Comparison of ENCODE assay signal across 8 cellular contexts in the genomic region with DNA sequence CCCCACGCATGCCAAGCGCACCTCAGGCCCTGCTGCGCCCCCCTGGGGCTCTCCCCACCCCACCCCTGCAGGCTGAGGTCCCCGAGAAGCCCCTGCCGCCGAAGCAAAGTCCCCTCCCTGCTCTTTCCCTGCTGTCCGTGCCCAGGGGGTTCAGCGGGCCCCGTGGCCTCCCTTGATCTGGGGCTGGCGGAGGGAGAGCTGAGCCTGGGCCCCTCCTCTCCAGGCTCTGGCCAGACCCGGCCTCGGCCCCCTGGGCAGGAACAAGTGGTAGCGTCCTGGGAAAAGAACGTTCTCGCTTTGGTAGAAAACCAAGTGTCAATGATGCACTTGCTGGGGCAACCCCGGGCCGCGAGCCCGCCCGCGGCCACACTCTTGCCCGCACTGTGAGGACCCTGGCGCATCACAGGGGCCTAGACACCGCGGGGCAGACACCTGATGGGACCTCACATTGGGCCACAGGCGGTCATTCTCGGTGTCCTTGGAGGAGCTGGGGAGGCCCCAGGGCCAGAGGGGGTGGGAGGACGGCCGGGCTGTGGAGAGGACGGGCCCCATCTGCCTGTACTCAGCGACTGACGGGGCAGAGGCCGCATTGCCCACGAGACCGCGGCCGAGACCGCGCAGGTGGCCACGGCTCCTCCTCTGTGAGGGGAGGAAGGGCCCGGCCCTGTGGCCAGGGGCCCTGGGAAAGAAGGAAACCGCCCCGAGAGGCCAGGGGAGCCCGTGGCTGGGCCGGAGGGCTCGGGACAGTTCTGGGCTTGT. TPM values are rescaled to one million over a fixed set of nuclear protein-coding genes. Genes with fewer than 3 reads are reported as not detected.
DNase-seq lines count a peak whose midpoint lies in the region; ATAC-seq and TF ChIP-seq lines count a peak whose summit lies in the region.

No MANE protein-coding gene starts in this region.

- H3K36me3 ChIP-seq in ascending aorta: peaks cover 0 to 3% of the 10 kb centered on the region in 2 donors
- H3K36me3 ChIP-seq in right lobe of liver: peaks cover 0 to 4% (median 0%) of the 10 kb centered on the region in 4 donors
- H3K36me3 ChIP-seq in upper lobe of left lung: peaks cover 0 to 35% (median 11%) of the 10 kb centered on the region in 4 donors

- H3K4me3 ChIP-seq in ascending aorta: peak overlapping the region; percentile 61 to 74
- peak overlapping the region in 2 of 3 donors; percentile 9 to 54 for H3K4me3 ChIP-seq in right lobe of liver
- H3K4me3 ChIP-seq in upper lobe of left lung: peak overlapping the region; percentile 3 to 74 (median 62)

- DNase-seq in ascending aorta (ENCODE audit: low spot score in 2 of 2): no peak
- no peak for DNase-seq in right lobe of liver
- DNase-seq in upper lobe of left lung: peak in 1 of 2 donors; percentile 89
- DNase-seq in GF-D8 (lab: John Stamatoyannopoulos, UW): no peak
- no peak for DNase-seq in A172 (ENCODE audit: low spot score)

- no peak for TF ChIP-seq EP300 in upper lobe of left lung (IDR thresholded peaks at IDR 0.05)

- WGBS in right lobe of liver (ENCODE audit: insufficient coverage, low coverage, low lambda C conversion rate, missing lambda C conversion rate): 67% methylated on average over 6 of the region's 46 CpGs
- WGBS in upper lobe of left lung, 2 donors: 54 to 67% methylated on average over 22 to 38 of the region's 46 CpGs

- H3K4me1 ChIP-seq in ascending aorta: peaks cover 8 to 31% of the 10 kb centered on the region in 2 donors
- H3K4me1 ChIP-seq in right lobe of liver: no peaks in the 10 kb centered on the region
- H3K4me1 ChIP-seq in upper lobe of left lung: peaks cover 68 to 85% (median 77%) of the 10 kb centered on the region in 4 donors

- H3K27me3 ChIP-seq in ascending aorta (no peaks in the 10 kb centered on the region), right lobe of liver (no peaks in the 10 kb centered on the region), upper lobe of left lung (no peaks in the 10 kb centered on the region)

- H3K9me3 ChIP-seq in ascending aorta (no peaks in the 10 kb centered on the region), right lobe of liver (no peaks in the 10 kb centered on the region), upper lobe of left lung (no peaks in the 10 kb centered on the region)

- TF ChIP-seq CTCF in ascending aorta (IDR thresholded peaks at IDR 0.05) (no peak), right lobe of liver (IDR thresholded peaks at IDR 0.05) (no peak), upper lobe of left lung (IDR thresholded peaks at IDR 0.05) (no peak)

- intact Hi-C loops in ascending aorta (cut with DNase I): loop anchor here (1.0 to 2.0 kb wide), 2 partner anchors 19 to 40 kb away; no protein-coding TSS in a partner anchor
- intact Hi-C loops in right lobe of liver (cut with DNase I): no loop called here

- H3K27ac ChIP-seq in ascending aorta (peak overlapping the region; percentile 91 to 96), right lobe of liver (peak overlapping the region; percentile 69 to 94 (median 84)), upper lobe of left lung (peak overlapping the region; percentile 94 to 99 (median 97))

- TF ChIP-seq POLR2A in right lobe of liver (IDR thresholded peaks at IDR 0.05): no peak
- no peak for TF ChIP-seq POLR2A in upper lobe of left lung (IDR thresholded peaks at IDR 0.05)

- ATAC-seq in GM18502 (IDR thresholded peaks at IDR 0.05; ENCODE audit: poor library complexity, unreplicated experiment) (peak; percentile 15), HG03432 (IDR thresholded peaks at IDR 0.05; ENCODE audit: unreplicated experiment) (peak; percentile 17), right lobe of liver (peak in 3 of 4 donors; percentile 2 to 5 (median 3)), upper lobe of left lung (ENCODE audit: low FRiP score in 2 of 2) (peak in 1 of 2 donors; percentile 22), HG03039 (IDR thresholded peaks at IDR 0.05; ENCODE audit: unreplicated experiment) (no peak)

RNA-seq across cellular contexts. Expression of gene GPX4, which starts 29.0 kb away (rescaled TPM):
- total RNA-seq in ascending aorta: 348 TPM
- total RNA-seq in right lobe of liver: 100 to 1,000 TPM; 204 to 389 (median 212) TPM
- total RNA-seq in upper lobe of left lung: 100 to 1,000 TPM; 370 to 717 (median 484) TPM
- 323 and 353 TPM in 2 replicates for total RNA-seq in A172 (2014; rRNA removed; shearing (Covaris generic))

RNA-seq across cellular contexts. Expression of gene POLR2E, which starts 37.6 kb away (rescaled TPM):
- total RNA-seq in ascending aorta (72.1 TPM), right lobe of liver (100 to 1,000 TPM; 112 to 256 (median 131) TPM), upper lobe of left lung (100 to 1,000 TPM in 4 of 6 donors, 10 to 100 TPM in 2; 50.0 to 176 (median 103) TPM)
- total RNA-seq in A172 (2014; rRNA removed; shearing (Covaris generic)): 265 and 318 TPM in 2 replicates

RNA-seq across cellular contexts. Expression of gene SBNO2, which starts 41.3 kb away (rescaled TPM):
- total RNA-seq in ascending aorta (120 TPM), right lobe of liver (10 to 100 TPM; 21.5 to 54.4 (median 25.5) TPM), upper lobe of left lung (100 to 1,000 TPM in 4 of 6 donors, 10 to 100 TPM in 2; 44.8 to 159 (median 106) TPM)
- 37.0 and 51.1 TPM in 2 replicates for total RNA-seq in A172 (2014; rRNA removed; shearing (Covaris generic))
